ENCODE assay signal across 12 cellular contexts in genomic region chr1:15062479-15063099, GRCh38.
DNase-seq lines count a peak whose midpoint lies in the region; ATAC-seq and TF ChIP-seq lines count a peak whose summit lies in the region.
"Had no signal": no experiment of that assay in that cellular context is flagged by ENCODE, and none has a peak within 500 bp of the region (broad histone marks: within the 10 kb centered on the region; RNA-seq: fewer than 3 reads in every experiment).

No MANE protein-coding gene starts in this region.

- peak; percentile 69 for TF ChIP-seq CTCF in GM12864 (IDR thresholded peaks at IDR 0.05; ENCODE audit: low read depth, low read length, missing control alignments)
- peak; percentile 61 for TF ChIP-seq CTCF in neural progenitor cell (IDR thresholded peaks at IDR 0.05)

- peaks cover 3% of the 10 kb centered on the region for H3K9me3 Mint-ChIP-seq in neural progenitor cell

- H3K27me3 ChIP-seq in neural progenitor cell, result no peaks in the 10 kb centered on the region
- H3K27me3 ChIP-seq: suprapubic skin had no signal

- H3K4me2 ChIP-seq in neural progenitor cell, result no peak overlapping the region

- no peaks in the 10 kb centered on the region for H3K9me3 ChIP-seq in neural progenitor cell (ENCODE audit: low read depth)

- H3K79me2 ChIP-seq in neural progenitor cell (ENCODE audit: low read depth), result no peaks in the 10 kb centered on the region

- H3K4me1 Mint-ChIP-seq in neural progenitor cell, result no peaks in the 10 kb centered on the region

- no peaks in the 10 kb centered on the region for H3K4me1 ChIP-seq in neural progenitor cell
- H3K4me1 ChIP-seq: suprapubic skin had no signal

- H3K27ac Mint-ChIP-seq in neural progenitor cell, result no peak overlapping the region

- no peak overlapping the region for H3K9ac ChIP-seq in neural progenitor cell

- H3K27ac ChIP-seq in neural progenitor cell, result no peak overlapping the region
- H3K27ac ChIP-seq: suprapubic skin had no signal

- no peak overlapping the region for H2AFZ ChIP-seq in neural progenitor cell (replicated peaks)

- no peak overlapping the region for H3K4me3 ChIP-seq in GM12864 (ENCODE audit: low read depth, low read length)
- no peak overlapping the region for H3K4me3 ChIP-seq in neural progenitor cell
- H3K4me3 ChIP-seq: suprapubic skin had no signal

- DNase-seq in GM12864 (ENCODE audit: low read depth) (no peak), NAMALWA (ENCODE audit: low spot score) (peak; percentile 58), dermis blood vessel endothelial cell (peak; percentile 29), neural progenitor cell (ENCODE audit: low spot score) (peak; percentile 39), NCI-H2107 (lab: John Stamatoyannopoulos, UW) (no peak)
- DNase-seq in activated effector memory CD4-positive, alpha-beta T cell treated with anti-CD3 and anti-CD28 coated beads, Interleukin-2, amount 50 U/mL, for 16 hours, result no peak
- no peak for DNase-seq in activated naive CD4-positive, alpha-beta T cell treated with anti-CD3 and anti-CD28 coated beads, Interleukin-2, amount 50 U/mL, for 16 hours
- DNase-seq: activated CD4-positive, CD25-positive, alpha-beta regulatory T cell; amniotic stem cell; NCI-H2081 had no signal

- ATAC-seq in HG03280 (IDR thresholded peaks at IDR 0.05; ENCODE audit: unreplicated experiment), result no peak

- no peaks in the 10 kb centered on the region for H4K20me1 ChIP-seq in neural progenitor cell (ENCODE audit: low read depth)

- no peaks in the 10 kb centered on the region for H3F3A ChIP-seq in neural progenitor cell (ENCODE audit: low read depth)

- peaks cover 3% of the 10 kb centered on the region for H3K27me3 Mint-ChIP-seq in neural progenitor cell (ENCODE audit: insufficient read depth, low read depth)

- peaks cover 43% of the 10 kb centered on the region for H3K36me3 Mint-ChIP-seq in neural progenitor cell

- no peak overlapping the region for H3K4me3 Mint-ChIP-seq in neural progenitor cell

- no peaks in the 10 kb centered on the region for H3K36me3 ChIP-seq in neural progenitor cell

Comparison
In these comparisons a context has a peak if more than half of its experiments do, and no peak if none do; other contexts are left out.
1. DNase-seq: peak in NAMALWA (single experiment), dermis blood vessel endothelial cell (single experiment) and neural progenitor cell (single experiment); none in GM12864 (single experiment), activated effector memory CD4-positive, alpha-beta T cell treated with anti-CD3 and anti-CD28 coated beads, Interleukin-2, amount 50 U/mL, for 16 hours (single experiment), activated naive CD4-positive, alpha-beta T cell treated with anti-CD3 and anti-CD28 coated beads, Interleukin-2, amount 50 U/mL, for 16 hours (single experiment) and NCI-H2107 (single experiment).